ENCODE assay signal across 21 cellular contexts in genomic region chr5:97936246-97936645, GRCh38.
"Had no signal": no experiment of that assay in that cellular context is flagged by ENCODE, and none has a peak within 500 bp of the region (broad histone marks: within the 10 kb centered on the region; RNA-seq: fewer than 3 reads in every experiment).

No MANE protein-coding gene starts in this region.

- H3K27me3 Mint-ChIP-seq: activated B cell treated with CpG ODN at 0.5 μM for 24 hours; activated CD4-positive, alpha-beta memory T cell treated with anti-CD3 and anti-CD28 coated beads, Interleukin-2, amount 10 ng/mL, durations not matched to agents 7 days and 5 days; activated naive CD8-positive, alpha-beta T cell treated with anti-CD3 and anti-CD28 coated beads, Interleukin-2, amount 10 ng/mL, durations not matched to agents 7 days and 5 days; T-helper 17 cell had no signal

- ATAC-seq: activated T-cell treated with anti-CD3 and anti-CD28 coated beads, Interleukin-2, amount 50 U/mL, for 72 hours; T-helper 17 cell had no signal

- H3K27ac ChIP-seq: adrenal gland had no signal

- H3K36me3 ChIP-seq: adrenal gland had no signal

- H3K27ac Mint-ChIP-seq: activated B cell treated with CpG ODN at 0.5 μM for 24 hours; activated CD4-positive, alpha-beta memory T cell treated with anti-CD3 and anti-CD28 coated beads, Interleukin-2, amount 10 ng/mL, durations not matched to agents 7 days and 5 days; activated naive CD8-positive, alpha-beta T cell treated with anti-CD3 and anti-CD28 coated beads, Interleukin-2, amount 10 ng/mL, durations not matched to agents 7 days and 5 days; activated T-cell treated with anti-CD3 and anti-CD28 coated beads, Interleukin-2, amount 50 U/mL, for 72 hours; activated T-helper 2 cell treated with anti-CD3 and anti-CD28 coated beads, Interferon-gamma antibody, Interleukin-2, Interleukin-4, amounts not matched to agents 10 μg/mL and 5 μg/mL and 100 μg/mL, durations not matched to agents 14 hours and 24 hours and 36 hours; T-helper 17 cell had no signal

- H3K4me1 Mint-ChIP-seq: activated B cell treated with CpG ODN at 0.5 μM for 24 hours; activated CD4-positive, alpha-beta memory T cell treated with anti-CD3 and anti-CD28 coated beads, Interleukin-2, amount 10 ng/mL, durations not matched to agents 7 days and 5 days; activated naive CD8-positive, alpha-beta T cell treated with anti-CD3 and anti-CD28 coated beads, Interleukin-2, amount 10 ng/mL, durations not matched to agents 7 days and 5 days; T-helper 17 cell had no signal

- H3K36me3 Mint-ChIP-seq: activated naive CD8-positive, alpha-beta T cell treated with anti-CD3 and anti-CD28 coated beads, Interleukin-2, amount 10 ng/mL, durations not matched to agents 7 days and 5 days had no signal

- H3K4me1 ChIP-seq: adrenal gland had no signal

- H3K9me3 Mint-ChIP-seq: activated B cell treated with CpG ODN at 0.5 μM for 24 hours; activated CD4-positive, alpha-beta memory T cell treated with anti-CD3 and anti-CD28 coated beads, Interleukin-2, amount 10 ng/mL, durations not matched to agents 7 days and 5 days; activated naive CD8-positive, alpha-beta T cell treated with anti-CD3 and anti-CD28 coated beads, Interleukin-2, amount 10 ng/mL, durations not matched to agents 7 days and 5 days; activated T-helper 2 cell treated with anti-CD3 and anti-CD28 coated beads, Interferon-gamma antibody, Interleukin-2, Interleukin-4, amounts not matched to agents 10 μg/mL and 5 μg/mL and 100 μg/mL, durations not matched to agents 14 hours and 24 hours and 36 hours had no signal

- H3K4me3 Mint-ChIP-seq: activated B cell treated with CpG ODN at 0.5 μM for 24 hours; activated CD4-positive, alpha-beta memory T cell treated with anti-CD3 and anti-CD28 coated beads, Interleukin-2, amount 10 ng/mL, durations not matched to agents 7 days and 5 days; activated naive CD8-positive, alpha-beta T cell treated with anti-CD3 and anti-CD28 coated beads, Interleukin-2, amount 10 ng/mL, durations not matched to agents 7 days and 5 days; activated T-cell treated with anti-CD3 and anti-CD28 coated beads, Interleukin-2, amount 50 U/mL, for 72 hours; T-helper 17 cell had no signal

- H3K4me3 ChIP-seq: adrenal gland had no signal

- DNase-seq: activated B cell treated with CpG ODN at 0.5 μM for 24 hours; activated CD4-positive, alpha-beta memory T cell treated with anti-CD3 and anti-CD28 coated beads, Interleukin-2, amount 10 ng/mL, durations not matched to agents 7 days and 5 days; activated CD4-positive, alpha-beta T cell treated with anti-CD3 and anti-CD28 coated beads, Interleukin-2, amount 50 U/mL, for 1 hour; activated naive CD4-positive, alpha-beta T cell treated with anti-CD3 and anti-CD28 coated beads, Interleukin-2, amount 50 U/mL, for 16 hours; activated naive CD8-positive, alpha-beta T cell treated with anti-CD3 and anti-CD28 coated beads, Interleukin-2, amount 10 ng/mL, durations not matched to agents 7 days and 5 days; activated T-cell treated with anti-CD3 and anti-CD28 coated beads for 4 hours; activated T-cell treated with anti-CD3 and anti-CD28 coated beads, Interleukin-2, amount 50 U/mL, for 72 hours; adrenal gland; anterior cingulate cortex; Karpas-422; NCI-H1092; NCI-H1417; NCI-H1930; NCI-H345; NCI-H510A; NCI-H526 treated with DMSO at 0.1 percent for 48 hours; NCI-H82; SIG-M5; T-helper 17 cell; T-helper 9 cell had no signal

- H3K27me3 ChIP-seq: adrenal gland had no signal
